1 cellular context compared by ENCODE assay signal in genomic region chr17:58794508-58794907, GRCh38.
TF ChIP-seq lines count a peak whose summit lies in the region.

No MANE protein-coding gene starts in this region.

TF ChIP-seq in HEK293, 187 proteins besides CTCF, POLR2A, EP300 and RAD21:
- TF ChIP-seq ZNF280D (tag by site-specific recombination; IDR thresholded peaks at IDR 0.05) (0 out of 2 replicates have a peak, but pooled peaks have one; percentile 70), ZNF146 (tag by site-specific recombination; IDR thresholded peaks at IDR 0.05) (peak; percentile 99), ZNF580 (tag by site-specific recombination; IDR thresholded peaks at IDR 0.05) (peak; percentile 66; the same call in 1 of the 2 replicates), ZNF202 (tag by site-specific recombination; IDR thresholded peaks at IDR 0.05; ENCODE audit: borderline replicate concordance) (0 out of 2 replicates have a peak, but pooled peaks have one; percentile 14)
TF ChIP-seq in HEK293: peak in this region for 4; not testable (repeated sequence) for 183.
